Comparison of ENCODE assay signal across 8 cellular contexts in the genomic region with DNA sequence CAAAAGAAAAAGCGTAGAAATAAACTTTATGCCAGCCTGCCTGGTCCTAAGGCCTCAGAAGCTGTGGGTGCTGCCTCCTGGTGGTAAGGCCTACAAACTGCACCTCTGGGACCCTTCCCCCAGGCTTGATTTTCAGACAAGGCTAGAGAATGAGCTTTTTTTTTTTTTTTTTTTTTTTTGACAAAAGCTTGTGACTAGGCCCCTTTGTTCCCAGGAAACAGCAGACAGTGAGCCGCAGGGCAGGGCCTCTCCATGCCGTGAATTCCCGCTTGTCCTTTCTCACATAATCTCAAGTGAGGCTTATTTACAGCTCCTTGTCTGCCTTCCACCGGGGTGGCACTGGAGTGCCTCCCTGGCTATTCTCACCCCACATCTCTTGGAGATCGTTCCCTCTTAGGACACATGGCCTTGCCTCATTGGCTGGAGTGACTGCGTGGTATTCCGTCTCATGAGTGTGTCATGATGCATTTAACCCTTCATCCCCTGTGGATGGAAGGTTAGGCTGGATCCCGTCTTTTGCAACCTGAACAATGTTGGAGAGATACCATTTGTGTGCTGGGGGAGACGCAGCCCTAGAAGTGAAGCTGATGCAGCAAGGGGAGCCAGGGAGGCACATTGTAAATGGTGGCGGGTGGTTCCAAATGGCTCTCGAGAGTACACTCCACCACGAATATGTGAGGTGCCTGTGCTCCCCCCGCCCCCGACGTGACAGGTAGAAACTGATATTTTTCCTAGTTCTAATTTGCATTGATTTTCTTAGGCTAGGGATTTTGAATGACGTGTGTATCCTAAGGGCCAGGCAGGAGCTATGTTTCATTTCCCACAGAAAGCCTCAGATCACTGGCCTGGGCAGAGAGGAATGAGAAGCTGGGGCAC. TPM values are rescaled to one million over a fixed set of nuclear protein-coding genes. Genes with fewer than 3 reads are reported as not detected.
A peak's percentile ranks its signal among the peaks of the same experiment; 100 is the strongest.
DNase-seq lines count a peak whose midpoint lies in the region; ATAC-seq lines count a peak whose summit lies in the region.

No MANE protein-coding gene starts in this region.

- peak; percentile 94 for DNase-seq in GM03348 (ENCODE audit: low spot score)
- DNase-seq in LHCN-M2 (ENCODE audit: low read depth): peak; percentile 72
- DNase-seq in T follicular helper cell (ENCODE audit: low read depth): peak; percentile 57
- DNase-seq in anterior cingulate cortex (lab: John Stamatoyannopoulos, UW): peak in 52 of 58 donors; percentile 31 to 83 (median 63)
- DNase-seq in left ventricle myocardium superior: peak; percentile 62
- DNase-seq in retina: peak; percentile 92

- intact Hi-C loops in left ventricle myocardium superior (cut with micrococcal nuclease): loop anchor here (5.0 kb wide), 1 partner anchor 191 kb away; no protein-coding TSS in a partner anchor

- ATAC-seq in left ventricle myocardium superior (peak; percentile 69), GM19324 (IDR thresholded peaks at IDR 0.05; ENCODE audit: low FRiP score, unreplicated experiment) (no peak), GM18858 (IDR thresholded peaks at IDR 0.05; ENCODE audit: unreplicated experiment) (no peak)

RNA-seq across cellular contexts. Expression of a gene that starts 49.6 kb away (rescaled TPM):
- total RNA-seq in LHCN-M2 (2014; rRNA removed) (247 and 267 TPM in 2 replicates), left ventricle myocardium superior (144 TPM)
- polyA plus RNA-seq in LHCN-M2 (2012): 131 TPM
